ENCODE assay signal across 8 cellular contexts in genomic region chr18:77108001-77108692, GRCh38. TPM values are rescaled to one million over a fixed set of nuclear protein-coding genes. Genes with fewer than 3 reads are reported as not detected.
DNase-seq lines count a peak whose midpoint lies in the region; ATAC-seq and TF ChIP-seq lines count a peak whose summit lies in the region.

No MANE protein-coding gene starts in this region.

- H3K27me3 ChIP-seq in Panc1 (ENCODE audit: control insufficient read depth, insufficient read depth, low read length) (no peaks in the 10 kb centered on the region), dorsolateral prefrontal cortex (no peaks in the 10 kb centered on the region)

- H3K36me3 Mint-ChIP-seq in natural killer cell = no peaks in the 10 kb centered on the region

- peak; percentile 49 for DNase-seq in stimulated activated CD4-positive, alpha-beta T cell treated with anti-CD3 and anti-CD28 coated beads, Interleukin-1b, Interleukin-23, amount 100 ng/mL, for 48 hours
- no peak for DNase-seq in stimulated activated CD4-positive, alpha-beta T cell treated with anti-CD3 and anti-CD28 coated beads, Interleukin-4, amount 100 ng/mL, for 4 hours
- DNase-seq in Panc1 (ENCODE audit: low read depth, low spot score) (no peak), dorsolateral prefrontal cortex (peak in 4 of 10 donors; percentile 55 to 58 (median 56)), natural killer cell (peak; percentile 39), NCI-H1930 (lab: John Stamatoyannopoulos, UW) (no peak)
- DNase-seq in NK-92 treated with Interleukin-12 subunit alpha and Interleukin-12 subunit beta, amount 100 ng/mL, for 24 hours (lab: John Stamatoyannopoulos, UW) = no peak

- in situ Hi-C loops in Panc1 (cut with HindIII; ENCODE audit: low pct_unique_long_range_greater_than_20kb, low sequenced_read_pairs) = no loop called here

- ATAC-seq in HG02852 (IDR thresholded peaks at IDR 0.05; ENCODE audit: unreplicated experiment) (peak; percentile 62), Panc1 (peak; percentile 67), natural killer cell (peak; percentile 52 to 71 (median 54))

- intact Hi-C loops in Panc1 (cut with micrococcal nuclease; ENCODE audit: unreplicated experiment) (no loop called here), dorsolateral prefrontal cortex (cut with DNase I) (no loop called here), natural killer cell (cut with micrococcal nuclease) (loop anchor here (2.0 to 10.0 kb wide), 2 partner anchors 19 to 537 kb away; no protein-coding TSS in a partner anchor)

- H3K4me1 Mint-ChIP-seq in natural killer cell = peaks cover 94 to 97% of the 10 kb centered on the region in 2 donors

- POLR2A ChIA-PET in Panc1 (lab: Charles Lee) = interaction anchor here (0.6 to 1.3 kb wide), 2 partner anchors 13 to 23 kb away, joined by 3 read pairs; no protein-coding TSS in a partner anchor

- no peaks in the 10 kb centered on the region for H3K9me3 Mint-ChIP-seq in natural killer cell

- H3K4me1 ChIP-seq in Panc1 (ENCODE audit: control insufficient read depth, insufficient read depth, low read length) = peaks cover 100% of the 10 kb centered on the region

- no peak for TF ChIP-seq CTCF in Panc1 (IDR thresholded peaks at IDR 0.05)
- no peak for TF ChIP-seq CTCF in dorsolateral prefrontal cortex (IDR thresholded peaks at IDR 0.05 in 54 of 56, conservative IDR thresholded peaks at IDR 0.05 in 2 of 56; ENCODE audit: low read depth in 1 of 56, partially characterized antibody in 56 of 56)
- TF ChIP-seq CTCF in natural killer cell (IDR thresholded peaks at IDR 0.05) = no peak

- H3K4me3 Mint-ChIP-seq in natural killer cell = peak overlapping the region; percentile 79

- no peaks in the 10 kb centered on the region for H3K36me3 ChIP-seq in Panc1 (ENCODE audit: control insufficient read depth, insufficient read depth, low read length)

- H3K9me3 ChIP-seq in Panc1 (ENCODE audit: control insufficient read depth, insufficient read depth, low read depth, low read length) = no peaks in the 10 kb centered on the region

- H3K27ac ChIP-seq in Panc1 (ENCODE audit: low read length) = peak overlapping the region; percentile 95
- peak overlapping the region in 51 of 59 donors; percentile 0 to 79 (median 49) for H3K27ac ChIP-seq in dorsolateral prefrontal cortex

- peak overlapping the region in 1 of 2 experiments; percentile 37; a peak in 2 of 4 replicates for H3K4me3 ChIP-seq in Panc1 (ENCODE audit: low read depth in 2 of 2, low read length in 2 of 2)
- H3K4me3 ChIP-seq in dorsolateral prefrontal cortex = peak overlapping the region; percentile 1 to 63 (median 39)

- BruUV-seq in Panc1 (replicated peaks; lab: Mats Ljungman, UMichigan) = no TSS peak

- peak overlapping the region; percentile 87 to 94 for H3K27ac Mint-ChIP-seq in natural killer cell

- no peaks in the 10 kb centered on the region for H3K27me3 Mint-ChIP-seq in natural killer cell (ENCODE audit: low read depth in 2 of 2)

- CTCF ChIA-PET in Panc1 (lab: Charles Lee) = interaction anchor here (0.7 kb wide), 1 partner anchor 573 kb away, joined by 3 read pairs; no protein-coding TSS in a partner anchor

RNA-seq across cellular contexts. Expression of gene MBP, which starts 24.4 kb away (rescaled TPM):
- 88.8 TPM for total RNA-seq in Panc1 (2021; ENCODE audit: unreplicated experiment)
- polyA plus RNA-seq in Panc1 (2012; ENCODE audit: insufficient read length) = 59.2 TPM
- total RNA-seq in dorsolateral prefrontal cortex = over 10,000 TPM in 20 of 120 experiments, 1,000 to 10,000 TPM in 99, 100 to 1,000 TPM in 1; 632 to 18,605 (median 5,065) TPM
- total RNA-seq in natural killer cell = 100 to 1,000 TPM; 183 to 344 (median 325) TPM

Comparison
In these comparisons a context has a peak if more than half of its experiments do, and no peak if none do; other contexts are left out.
1. DNase-seq: peak in stimulated activated CD4-positive, alpha-beta T cell treated with anti-CD3 and anti-CD28 coated beads, Interleukin-1b, Interleukin-23, amount 100 ng/mL, for 48 hours (single experiment) and natural killer cell (single experiment); none in stimulated activated CD4-positive, alpha-beta T cell treated with anti-CD3 and anti-CD28 coated beads, Interleukin-4, amount 100 ng/mL, for 4 hours (0 of 2), Panc1 (single experiment), NCI-H1930 (0 of 2) and NK-92 treated with Interleukin-12 subunit alpha and Interleukin-12 subunit beta, amount 100 ng/mL, for 24 hours (single experiment).
2. Peak in every context shown above with its lines, with median percentiles within 50 percentile points of each other: ATAC-seq.